33 cellular contexts compared by ENCODE assay signal in genomic region chr16:79018952-79019506, GRCh38.
"Had no signal": no experiment of that assay in that cellular context is flagged by ENCODE, and none has a peak within 500 bp of the region (broad histone marks: within the 10 kb centered on the region; RNA-seq: fewer than 3 reads in every experiment).

No MANE protein-coding gene starts in this region.

- H3K27me3 Mint-ChIP-seq: activated B cell treated with CpG ODN at 0.5 μM for 24 hours; activated CD8-positive, alpha-beta T cell treated with anti-CD3 and anti-CD28 coated beads for 36 hours; activated naive CD8-positive, alpha-beta T cell treated with anti-CD3 and anti-CD28 coated beads, Interleukin-2, amount 10 ng/mL, durations not matched to agents 7 days and 5 days; activated T-cell treated with anti-CD3 and anti-CD28 coated beads, Interleukin-2, amount 50 U/mL, for 24 hours; central memory CD8-positive, alpha-beta T cell had no signal

- H3K9me3 Mint-ChIP-seq: activated B cell treated with CpG ODN at 0.5 μM for 24 hours; activated CD8-positive, alpha-beta T cell treated with anti-CD3 and anti-CD28 coated beads for 36 hours; activated naive CD8-positive, alpha-beta T cell treated with anti-CD3 and anti-CD28 coated beads, Interleukin-2, amount 10 ng/mL, durations not matched to agents 7 days and 5 days; activated T-cell treated with anti-CD3 and anti-CD28 coated beads, Interleukin-2, amount 50 U/mL, for 24 hours; activated T-helper 1 cell treated with anti-CD3 and anti-CD28 coated beads, Interleukin-12 subunit alpha, Interleukin-12 subunit beta, Interleukin-2, Interleukin-4 antibody, amounts not matched to agents 30 ng/mL and 10 ng/mL and 1 ng/mL, durations not matched to agents 14 hours and 24 hours and 36 hours; central memory CD8-positive, alpha-beta T cell; T-helper 1 cell treated with Interleukin-12 subunit alpha and Interleukin-12 subunit beta and Interleukin-4 antibody, amounts not matched to agents 30 μg/mL and 1 μg/mL, for 36 hours; T-helper 2 cell treated with Interferon-gamma antibody and Interleukin-4, amounts not matched to agents 5 μg/mL and 100 μg/mL, for 36 hours had no signal

- ATAC-seq: activated CD8-positive, alpha-beta T cell treated with anti-CD3 and anti-CD28 coated beads for 36 hours; PC-3 had no signal

- H3K4me1 Mint-ChIP-seq: activated naive CD8-positive, alpha-beta T cell treated with anti-CD3 and anti-CD28 coated beads, Interleukin-2, amount 10 ng/mL, durations not matched to agents 7 days and 5 days; central memory CD8-positive, alpha-beta T cell had no signal

- H3K4me3 Mint-ChIP-seq: activated B cell treated with CpG ODN at 0.5 μM for 24 hours; activated CD8-positive, alpha-beta T cell treated with anti-CD3 and anti-CD28 coated beads for 36 hours; activated naive CD8-positive, alpha-beta T cell treated with anti-CD3 and anti-CD28 coated beads, Interleukin-2, amount 10 ng/mL, durations not matched to agents 7 days and 5 days; activated T-cell treated with anti-CD3 and anti-CD28 coated beads, Interleukin-2, amount 50 U/mL, for 24 hours; activated T-helper 1 cell treated with anti-CD3 and anti-CD28 coated beads, Interleukin-12 subunit alpha, Interleukin-12 subunit beta, Interleukin-2, Interleukin-4 antibody, amounts not matched to agents 30 ng/mL and 10 ng/mL and 1 ng/mL, durations not matched to agents 14 hours and 24 hours and 36 hours; central memory CD8-positive, alpha-beta T cell; T-helper 1 cell treated with Interleukin-12 subunit alpha and Interleukin-12 subunit beta and Interleukin-4 antibody, amounts not matched to agents 30 μg/mL and 1 μg/mL, for 36 hours; T-helper 2 cell treated with Interferon-gamma antibody and Interleukin-4, amounts not matched to agents 5 μg/mL and 100 μg/mL, for 36 hours had no signal

- H3K36me3 Mint-ChIP-seq: activated naive CD8-positive, alpha-beta T cell treated with anti-CD3 and anti-CD28 coated beads, Interleukin-2, amount 10 ng/mL, durations not matched to agents 7 days and 5 days had no signal

- H3K27ac Mint-ChIP-seq: activated B cell treated with CpG ODN at 0.5 μM for 24 hours; activated CD8-positive, alpha-beta T cell treated with anti-CD3 and anti-CD28 coated beads for 36 hours; activated naive CD8-positive, alpha-beta T cell treated with anti-CD3 and anti-CD28 coated beads, Interleukin-2, amount 10 ng/mL, durations not matched to agents 7 days and 5 days; activated T-cell treated with anti-CD3 and anti-CD28 coated beads, Interleukin-2, amount 50 U/mL, for 24 hours; activated T-helper 1 cell treated with anti-CD3 and anti-CD28 coated beads, Interleukin-12 subunit alpha, Interleukin-12 subunit beta, Interleukin-2, Interleukin-4 antibody, amounts not matched to agents 30 ng/mL and 10 ng/mL and 1 ng/mL, durations not matched to agents 14 hours and 24 hours and 36 hours; T-helper 1 cell treated with Interleukin-12 subunit alpha and Interleukin-12 subunit beta and Interleukin-4 antibody, amounts not matched to agents 30 μg/mL and 1 μg/mL, for 36 hours; T-helper 2 cell treated with Interferon-gamma antibody and Interleukin-4, amounts not matched to agents 5 μg/mL and 100 μg/mL, for 36 hours had no signal

- DNase-seq: activated B cell treated with CpG ODN at 0.5 μM for 24 hours; activated CD4-positive, alpha-beta T cell treated with anti-CD3 and anti-CD28 coated beads for 48 hours; activated CD4-positive, alpha-beta T cell treated with anti-CD3 and anti-CD28 coated beads, Interleukin-2, amount 50 U/mL, for 4 hours; activated CD4-positive, CD25-positive, alpha-beta regulatory T cell treated with anti-CD3 and anti-CD28 coated beads, Interleukin-2, amount 50 U/mL, for 72 hours; activated CD8-positive, alpha-beta T cell treated with anti-CD3 and anti-CD28 coated beads for 36 hours; activated effector memory CD4-positive, alpha-beta T cell treated with Interleukin-2 at 50 U/mL for 16 hours; activated naive CD4-positive, alpha-beta T cell treated with anti-CD3 and anti-CD28 coated beads, Interleukin-2, amount 50 U/mL, for 16 hours; activated naive CD8-positive, alpha-beta T cell treated with anti-CD3 and anti-CD28 coated beads, Interleukin-2, amount 10 ng/mL, durations not matched to agents 7 days and 5 days; activated T-cell treated with anti-CD3 and anti-CD28 coated beads, Interleukin-2, amount 50 U/mL, for 24 hours; amygdala; colonic mucosa; Kasumi-1; MG63; NCI-H1048; NCI-H1105 treated with DMSO at 0.1 percent for 48 hours; NCI-H1436; NCI-H1694 treated with DMSO at 0.1 percent for 48 hours; NCI-H2029; NCI-H2107; NCI-H2171; NCI-H510A; NCI-H526; NCI-H748 treated with DMSO at 0.1 percent for 48 hours; NK-92 treated with Interleukin-12 subunit alpha and Interleukin-12 subunit beta, amount 100 ng/mL, for 24 hours; PC-3; Peyer's patch; RPMI8226; SHP77 treated with DMSO at 0.1 percent for 48 hours; SK-N-SH had no signal
